In the genomic region with DNA sequence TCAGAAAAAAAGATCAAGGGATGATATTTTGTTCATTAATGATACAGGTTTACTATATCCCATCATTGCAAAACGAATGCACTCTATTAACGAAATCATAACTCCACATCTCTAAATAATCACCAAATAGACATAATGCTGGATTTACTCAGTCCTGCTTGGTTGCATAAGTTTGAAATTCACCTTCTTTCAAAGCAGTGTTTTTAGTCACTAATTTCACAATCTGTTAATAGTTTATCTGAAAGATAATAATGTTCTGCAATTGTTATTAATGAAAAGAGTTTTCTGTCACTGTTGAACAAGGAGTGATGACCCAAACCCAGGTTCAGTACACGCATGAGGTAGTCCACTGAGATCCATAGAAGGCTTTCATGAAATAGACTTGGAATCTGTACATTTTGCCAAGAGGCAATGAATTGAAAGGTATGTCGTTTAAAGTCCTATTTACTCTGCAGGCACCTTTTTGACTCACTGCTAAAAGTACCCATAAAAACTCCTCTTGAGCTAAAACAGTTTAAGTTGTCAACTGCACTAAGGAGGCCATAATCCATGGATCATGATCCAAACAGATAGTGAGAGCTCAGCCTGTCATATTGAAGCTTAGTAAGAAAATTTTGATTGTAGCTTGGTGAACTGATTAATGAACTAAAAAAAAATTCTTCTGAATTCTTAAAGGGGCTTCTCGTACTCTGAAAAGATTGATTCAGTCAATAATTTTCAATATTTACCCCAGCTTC, we compare ENCODE assay signal across 11 cellular contexts.
A peak's percentile ranks its signal among the peaks of the same experiment; 100 is the strongest.
DNase-seq lines count a peak whose midpoint lies in the region; ATAC-seq lines count a peak whose summit lies in the region.
"Had no signal": no experiment of that assay in that cellular context is flagged by ENCODE, and none has a peak within 500 bp of the region (broad histone marks: within the 10 kb centered on the region; RNA-seq: fewer than 3 reads in every experiment).

No MANE protein-coding gene starts in this region.

- H3K27me3 ChIP-seq in Karpas-422 (ENCODE audit: low read length), result no peaks in the 10 kb centered on the region

- no peak overlapping the region for H3K27ac ChIP-seq in Karpas-422 (ENCODE audit: low read length)
- H3K27ac ChIP-seq: parathyroid adenoma had no signal

- H3K4me3 ChIP-seq in Karpas-422 (ENCODE audit: low read length), result peak overlapping the region; percentile 53; the same call in 1 of the 2 replicates

- H3K27me3 Mint-ChIP-seq in dendritic cell treated with granulocyte-macrophage colony-stimulating factor and Interleukin-4, amounts not matched to agents 40 ng/mL and 50 ng/mL, for 4 days, result no peaks in the 10 kb centered on the region
- no peaks in the 10 kb centered on the region for H3K27me3 Mint-ChIP-seq in stimulated activated memory B cell treated with anti-CD40 and anti-IgM and Interleukin-4, amounts not matched to agents 10 μg/mL and 1 μg/mL and 100 μg/mL, for 72 hours

- peak overlapping the region; percentile 13; the same call in 1 of the 2 replicates for H3K9ac ChIP-seq in Karpas-422 (ENCODE audit: low read length)
- H3K9ac ChIP-seq: parathyroid adenoma had no signal

- no peaks in the 10 kb centered on the region for H3K9me3 Mint-ChIP-seq in dendritic cell treated with granulocyte-macrophage colony-stimulating factor and Interleukin-4, amounts not matched to agents 40 ng/mL and 50 ng/mL, for 4 days
- no peaks in the 10 kb centered on the region for H3K9me3 Mint-ChIP-seq in stimulated activated memory B cell treated with anti-CD40 and anti-IgM and Interleukin-4, amounts not matched to agents 10 μg/mL and 1 μg/mL and 100 μg/mL, for 72 hours

- H3K79me2 ChIP-seq in Karpas-422 (ENCODE audit: low read length), result no peaks in the 10 kb centered on the region
- H3K79me2 ChIP-seq: parathyroid adenoma had no signal

- intact Hi-C loops in dendritic cell treated with granulocyte-macrophage colony-stimulating factor and Interleukin-4, amounts not matched to agents 40 ng/mL and 50 ng/mL, for 4 days (cut with micrococcal nuclease), result no loop called here

- H3K27ac Mint-ChIP-seq in dendritic cell treated with granulocyte-macrophage colony-stimulating factor and Interleukin-4, amounts not matched to agents 40 ng/mL and 50 ng/mL, for 4 days, result peak overlapping the region; percentile 89
- peak overlapping the region; percentile 84 for H3K27ac Mint-ChIP-seq in stimulated activated memory B cell treated with anti-CD40 and anti-IgM and Interleukin-4, amounts not matched to agents 10 μg/mL and 1 μg/mL and 100 μg/mL, for 72 hours

- H4K20me1 ChIP-seq in Karpas-422 (ENCODE audit: insufficient read depth, low read depth, low read length), result no peaks in the 10 kb centered on the region

- no peak for DNase-seq in activated CD4-positive, CD25-positive, alpha-beta regulatory T cell (lab: John Stamatoyannopoulos, UW)
- DNase-seq in Karpas-422 (no peak), DMS53 (lab: John Stamatoyannopoulos, UW) (no peak), NCI-H82 (lab: John Stamatoyannopoulos, UW) (no peak), hepatic stellate cell (ENCODE audit: low spot score) (no peak)
- DNase-seq: cortex of kidney had no signal

- H2AFZ ChIP-seq in Karpas-422 (ENCODE audit: low read length), result peak overlapping the region; percentile 61; the same call in 1 of the 2 replicates
- H2AFZ ChIP-seq: parathyroid adenoma had no signal

- no peaks in the 10 kb centered on the region for H3K36me3 Mint-ChIP-seq in dendritic cell treated with granulocyte-macrophage colony-stimulating factor and Interleukin-4, amounts not matched to agents 40 ng/mL and 50 ng/mL, for 4 days (ENCODE audit: low read depth)
- no peaks in the 10 kb centered on the region for H3K36me3 Mint-ChIP-seq in stimulated activated memory B cell treated with anti-CD40 and anti-IgM and Interleukin-4, amounts not matched to agents 10 μg/mL and 1 μg/mL and 100 μg/mL, for 72 hours

- no peaks in the 10 kb centered on the region for H3K36me3 ChIP-seq in Karpas-422 (ENCODE audit: insufficient read depth, low read length)

- no peaks in the 10 kb centered on the region for H3K9me3 ChIP-seq in Karpas-422 (ENCODE audit: low read length)

- H3K9me2 ChIP-seq in Karpas-422 (replicated peaks; ENCODE audit: insufficient read depth, low read length), result no peaks in the 10 kb centered on the region

- peak overlapping the region; percentile 55 for H3K4me3 Mint-ChIP-seq in dendritic cell treated with granulocyte-macrophage colony-stimulating factor and Interleukin-4, amounts not matched to agents 40 ng/mL and 50 ng/mL, for 4 days
- peak overlapping the region; percentile 81 for H3K4me3 Mint-ChIP-seq in stimulated activated memory B cell treated with anti-CD40 and anti-IgM and Interleukin-4, amounts not matched to agents 10 μg/mL and 1 μg/mL and 100 μg/mL, for 72 hours

- H3K4me1 Mint-ChIP-seq in dendritic cell treated with granulocyte-macrophage colony-stimulating factor and Interleukin-4, amounts not matched to agents 40 ng/mL and 50 ng/mL, for 4 days (ENCODE audit: low read depth), result peaks cover 44% of the 10 kb centered on the region
- peaks cover 70% of the 10 kb centered on the region for H3K4me1 Mint-ChIP-seq in stimulated activated memory B cell treated with anti-CD40 and anti-IgM and Interleukin-4, amounts not matched to agents 10 μg/mL and 1 μg/mL and 100 μg/mL, for 72 hours

- H3K4me2 ChIP-seq in Karpas-422 (ENCODE audit: low read depth, low read length, poor library complexity, severe bottlenecking), result peak overlapping the region; percentile 57

- ATAC-seq in activated CD4-positive, CD25-positive, alpha-beta regulatory T cell treated with anti-CD3 and anti-CD28 coated beads, Interleukin-2, amount 50 U/mL, for 24 hours, result peak; percentile 1 to 6
- ATAC-seq in stimulated activated memory B cell treated with anti-CD40 and anti-IgM and Interleukin-4, amounts not matched to agents 10 μg/mL and 1 μg/mL and 100 μg/mL, for 72 hours, result no peak
- ATAC-seq: HCT116 had no signal

- H3K4me1 ChIP-seq in Karpas-422 (ENCODE audit: low read length), result peaks cover 20% of the 10 kb centered on the region
- H3K4me1 ChIP-seq: parathyroid adenoma had no signal
